17 cellular contexts compared by ENCODE assay signal in genomic region chr10:43444313-43444712, GRCh38.
"Had no signal": no experiment of that assay in that cellular context is flagged by ENCODE, and none has a peak within 500 bp of the region (broad histone marks: within the 10 kb centered on the region; RNA-seq: fewer than 3 reads in every experiment).

No MANE protein-coding gene starts in this region.

- ATAC-seq: lower lobe of right lung; stimulated activated memory B cell treated with anti-CD40 and anti-IgM and Interleukin-4, amounts not matched to agents 10 μg/mL and 1 μg/mL and 100 μg/mL, for 72 hours; T-cell had no signal

- H3K27ac Mint-ChIP-seq: activated B cell treated with CpG ODN at 0.5 μM for 24 hours; activated naive CD4-positive, alpha-beta T cell treated with anti-CD3 and anti-CD28 coated beads, Interleukin-2, amount 50 U/mL, for 24 hours; brain; mesothelial cell of epicardium; naive B cell; stimulated activated memory B cell treated with anti-CD40 and anti-IgM and Interleukin-4, amounts not matched to agents 10 μg/mL and 1 μg/mL and 100 μg/mL, for 72 hours had no signal

- H3K9me3 ChIP-seq: lower lobe of right lung, neutrophil, tibial artery had no signal

- H3K4me3 Mint-ChIP-seq: activated B cell treated with CpG ODN at 0.5 μM for 24 hours; activated naive CD4-positive, alpha-beta T cell treated with anti-CD3 and anti-CD28 coated beads, Interleukin-2, amount 50 U/mL, for 24 hours; brain; mesothelial cell of epicardium; naive B cell; stimulated activated memory B cell treated with anti-CD40 and anti-IgM and Interleukin-4, amounts not matched to agents 10 μg/mL and 1 μg/mL and 100 μg/mL, for 72 hours had no signal

- DNase-seq: activated B cell treated with CpG ODN at 0.5 μM for 24 hours; activated CD4-positive, alpha-beta T cell treated with anti-CD3 and anti-CD28 coated beads, Interleukin-2, amount 50 U/mL, for 1 hour; amygdala; effector memory CD4-positive, alpha-beta T cell; naive B cell; posterior cingulate gyrus; T-cell; tibial artery had no signal

- H3K27ac ChIP-seq: epithelial cell of prostate, lower lobe of right lung, neutrophil, SK-N-MC, skin epidermis, tibial artery had no signal

- H3K4me1 Mint-ChIP-seq: brain, mesothelial cell of epicardium had no signal

- H3K27me3 Mint-ChIP-seq: activated B cell treated with CpG ODN at 0.5 μM for 24 hours; activated naive CD4-positive, alpha-beta T cell treated with anti-CD3 and anti-CD28 coated beads, Interleukin-2, amount 50 U/mL, for 24 hours; brain; naive B cell; stimulated activated memory B cell treated with anti-CD40 and anti-IgM and Interleukin-4, amounts not matched to agents 10 μg/mL and 1 μg/mL and 100 μg/mL, for 72 hours; T-cell had no signal

- H3K9me3 Mint-ChIP-seq: activated B cell treated with CpG ODN at 0.5 μM for 24 hours; activated naive CD4-positive, alpha-beta T cell treated with anti-CD3 and anti-CD28 coated beads, Interleukin-2, amount 50 U/mL, for 24 hours; T-cell had no signal

- H3K36me3 ChIP-seq: lower lobe of right lung, neutrophil had no signal

- H3K4me3 ChIP-seq: lower lobe of right lung, SK-N-MC, skin epidermis, tibial artery had no signal

- H3K4me1 ChIP-seq: lower lobe of right lung, tibial artery had no signal
